In the genomic region with DNA sequence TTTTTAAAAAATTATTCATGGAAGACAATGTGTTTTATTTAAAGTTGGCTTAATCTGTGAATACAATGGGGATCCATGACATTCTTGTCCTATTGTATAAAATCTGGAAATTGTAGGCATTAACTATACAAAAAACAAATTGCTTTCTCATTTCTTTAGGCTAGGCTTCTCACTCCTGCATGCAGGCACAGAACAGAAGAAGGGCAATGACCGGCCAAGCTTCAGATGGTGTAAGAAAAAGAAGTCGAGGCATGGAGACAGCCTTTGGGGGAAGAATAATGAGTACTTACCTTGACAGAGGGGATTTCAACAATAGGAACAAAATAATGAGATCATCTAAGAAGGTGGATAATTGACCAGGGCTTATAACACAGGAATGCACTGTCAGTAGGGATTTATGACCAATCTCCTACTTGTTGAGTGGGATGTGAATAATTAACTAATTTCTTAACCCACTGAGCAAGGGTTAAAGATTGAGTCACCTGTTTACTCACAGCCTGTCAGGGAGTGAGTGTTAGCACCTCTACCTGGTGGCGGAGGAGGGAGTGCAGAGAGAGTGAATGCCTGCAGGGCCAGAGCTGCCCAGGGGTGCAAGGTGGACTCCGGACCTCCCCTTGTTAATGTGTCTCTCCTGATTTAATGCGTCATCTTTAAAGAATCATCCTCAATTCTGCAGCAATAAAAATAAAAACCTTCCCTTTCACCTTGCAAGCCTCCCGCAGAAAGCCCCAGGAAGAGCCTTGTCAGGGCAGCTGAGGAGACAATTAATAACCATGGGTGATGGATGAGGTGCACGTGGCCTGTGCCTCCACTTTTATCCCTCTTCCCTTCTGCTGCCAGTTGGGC, we compare ENCODE assay signal across 1 cellular context.
A peak's percentile ranks its signal among the peaks of the same experiment; 100 is the strongest.
TF ChIP-seq lines count a peak whose summit lies in the region.

No MANE protein-coding gene starts in this region.

TF ChIP-seq in HepG2, 621 proteins besides CTCF, POLR2A, EP300 and RAD21 (continued from another document):
- 0 out of 2 replicates have a peak, but pooled peaks have one; percentile 27 for TF ChIP-seq THRA (CRISPR knock-in tag; IDR thresholded peaks at IDR 0.05; ENCODE audit: borderline replicate concordance)
- TF ChIP-seq ZNF432 (CRISPR knock-in tag; IDR thresholded peaks at IDR 0.05; ENCODE audit: borderline replicate concordance), result no peak
- no peak for TF ChIP-seq LCORL (IDR thresholded peaks at IDR 0.05)
- no peak for TF ChIP-seq LCORL (CRISPR knock-in tag; IDR thresholded peaks at IDR 0.05)
- no peak for TF ChIP-seq GATAD1 (CRISPR knock-in tag; IDR thresholded peaks at IDR 0.05)
- TF ChIP-seq ZNF382 (CRISPR knock-in tag; IDR thresholded peaks at IDR 0.05; ENCODE audit: borderline replicate concordance), result no peak
